8 cellular contexts compared by ENCODE assay signal in the genomic region with DNA sequence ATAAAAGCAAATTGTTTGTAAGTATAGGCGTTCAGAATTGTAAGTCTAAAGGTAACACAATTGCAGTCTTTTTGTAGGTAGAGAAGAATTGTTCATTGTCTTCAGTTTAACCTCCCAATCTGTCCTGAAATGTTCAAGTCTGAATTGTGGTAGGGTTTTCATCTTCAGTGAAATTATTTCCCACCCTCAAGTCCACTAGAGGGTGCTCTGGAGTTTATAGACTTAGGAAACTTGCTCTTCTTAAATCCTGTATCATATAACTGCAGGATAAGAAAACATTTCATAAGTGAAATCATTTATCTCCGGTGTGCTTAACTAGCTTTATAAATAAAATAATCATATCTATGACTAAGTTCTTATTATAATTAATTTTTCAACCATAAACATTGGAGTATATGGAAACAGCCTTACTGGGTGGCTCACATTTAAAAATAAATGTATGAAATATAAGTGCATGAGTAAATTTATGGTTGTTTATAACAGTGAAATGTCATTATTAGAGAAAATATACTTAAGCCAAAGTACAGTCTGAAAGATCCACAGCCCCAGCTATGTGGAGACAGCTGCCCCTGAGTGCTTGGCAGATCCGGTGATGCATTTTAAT.
DNase-seq lines count a peak whose midpoint lies in the region; ATAC-seq and TF ChIP-seq lines count a peak whose summit lies in the region.

No MANE protein-coding gene starts in this region.

- peak; percentile 73 for ATAC-seq in activated CD8-positive, alpha-beta memory T cell treated with anti-CD3 and anti-CD28 coated beads, Interleukin-2, amount 10 ng/mL, durations not matched to agents 7 days and 5 days
- no peak for ATAC-seq in HG03280 (IDR thresholded peaks at IDR 0.05; ENCODE audit: unreplicated experiment)

- no peak overlapping the region for H3K4me3 ChIP-seq in fibroblast of the aortic adventitia (ENCODE audit: low read depth, low read length)

- peaks cover 38% of the 10 kb centered on the region for H3K4me1 Mint-ChIP-seq in activated CD8-positive, alpha-beta memory T cell treated with anti-CD3 and anti-CD28 coated beads, Interleukin-2, amount 10 ng/mL, durations not matched to agents 7 days and 5 days

- H3K4me3 Mint-ChIP-seq in activated CD8-positive, alpha-beta memory T cell treated with anti-CD3 and anti-CD28 coated beads, Interleukin-2, amount 10 ng/mL, durations not matched to agents 7 days and 5 days, result no peak overlapping the region

- DNase-seq in activated CD8-positive, alpha-beta memory T cell treated with anti-CD3 and anti-CD28 coated beads, Interleukin-2, amount 10 ng/mL, durations not matched to agents 7 days and 5 days, result no peak
- no peak for DNase-seq in activated CD8-positive, alpha-beta memory T cell treated with anti-CD3 and anti-CD28 coated beads, Interleukin-2, amount 50 U/mL, for 4 hours
- DNase-seq in NAMALWA (ENCODE audit: low spot score), result peak; percentile 68
- DNase-seq in SW480 (ENCODE audit: low spot score), result peak; percentile 51
- DNase-seq in fibroblast of the aortic adventitia (ENCODE audit: low read depth), result peak; percentile 88
- DNase-seq in pons (ENCODE audit: low spot score), result peak; percentile 79
- DNase-seq in activated T-cell treated with anti-CD3 and anti-CD28 coated beads, Interleukin-2, amount 50 U/mL, for 48 hours, result no peak

- TF ChIP-seq CTCF in fibroblast of the aortic adventitia (IDR thresholded peaks at IDR 0.05; ENCODE audit: insufficient read depth, low read length), result peak; percentile 77

- H3K27me3 Mint-ChIP-seq in activated CD8-positive, alpha-beta memory T cell treated with anti-CD3 and anti-CD28 coated beads, Interleukin-2, amount 10 ng/mL, durations not matched to agents 7 days and 5 days, result peaks cover 11% of the 10 kb centered on the region

- CTCF ChIA-PET in activated CD8-positive, alpha-beta memory T cell treated with anti-CD3 and anti-CD28 coated beads, Interleukin-2, amount 10 ng/mL, durations not matched to agents 7 days and 5 days (lab: Charles Lee), result interaction anchor here (0.8 to 3.2 kb wide), 10 partner anchors 10 to 250 kb away, joined by 3 to 49 read pairs (median 6); no protein-coding TSS in a partner anchor

- H3K27ac Mint-ChIP-seq in activated CD8-positive, alpha-beta memory T cell treated with anti-CD3 and anti-CD28 coated beads, Interleukin-2, amount 10 ng/mL, durations not matched to agents 7 days and 5 days, result no peak overlapping the region

- peaks cover 10% of the 10 kb centered on the region for H3K36me3 Mint-ChIP-seq in activated CD8-positive, alpha-beta memory T cell treated with anti-CD3 and anti-CD28 coated beads, Interleukin-2, amount 10 ng/mL, durations not matched to agents 7 days and 5 days

- H3K9me3 Mint-ChIP-seq in activated CD8-positive, alpha-beta memory T cell treated with anti-CD3 and anti-CD28 coated beads, Interleukin-2, amount 10 ng/mL, durations not matched to agents 7 days and 5 days (ENCODE audit: low read depth), result peaks cover 7% of the 10 kb centered on the region

Comparison
In these comparisons a context has a peak if more than half of its experiments do, and no peak if none do; other contexts are left out.
1. DNase-seq: peak in NAMALWA (single experiment), SW480 (single experiment), fibroblast of the aortic adventitia (single experiment) and pons (single experiment); none in activated CD8-positive, alpha-beta memory T cell treated with anti-CD3 and anti-CD28 coated beads, Interleukin-2, amount 10 ng/mL, durations not matched to agents 7 days and 5 days (single experiment), activated CD8-positive, alpha-beta memory T cell treated with anti-CD3 and anti-CD28 coated beads, Interleukin-2, amount 50 U/mL, for 4 hours (single experiment) and activated T-cell treated with anti-CD3 and anti-CD28 coated beads, Interleukin-2, amount 50 U/mL, for 48 hours (0 of 2).